In genomic region chr12:131647667-131648066, GRCh38 we compare ENCODE assay signal across 15 cellular contexts.
DNase-seq lines count a peak whose midpoint lies in the region; ATAC-seq, FAIRE-seq and TF ChIP-seq lines count a peak whose summit lies in the region.
"Had no signal": no experiment of that assay in that cellular context is flagged by ENCODE, and none has a peak within 500 bp of the region (broad histone marks: within the 10 kb centered on the region; RNA-seq: fewer than 3 reads in every experiment).

No MANE protein-coding gene starts in this region.

- no peaks in the 10 kb centered on the region for H3K36me3 ChIP-seq in GM12878 (ENCODE audit: control insufficient read depth in 2 of 2, insufficient read depth in 2 of 2, low read length in 1 of 2)

- SMC1A ChIA-PET in GM12878 (lab: Charles Lee; ENCODE audit: uncharacterized antibody, unreplicated experiment), result no interaction called here

- H2AFZ ChIP-seq in GM12878 (ENCODE audit: control insufficient read depth, low read depth, low read length), result no peak overlapping the region

- POLR2A ChIA-PET in GM12878 (lab: Charles Lee), result no interaction called here

- WGBS in GM12878 (ENCODE audit: insufficient coverage, insufficient replicate concordance, low lambda C conversion rate, missing lambda C conversion rate), result 43% methylated on average over 4 of the region's 4 CpGs

- ATAC-seq in GM12878 (no peak), GM18861 (IDR thresholded peaks at IDR 0.05; ENCODE audit: unreplicated experiment) (no peak)

- TF ChIP-seq RAD21 in GM12878 (IDR thresholded peaks at IDR 0.05; ENCODE audit: insufficient read depth, low read depth, low read length), result no peak

- no peak overlapping the region for H3K4me3 ChIP-seq in GM12878

- DNase-seq in HTR-8/SVneo (ENCODE audit: insufficient read length, low spot score) (no peak), GM12878 (ENCODE audit: low read depth, low spot score) (no peak), mesenteric fat pad (ENCODE audit: low spot score) (peak; percentile 0), activated gamma-delta T cell treated with Interleukin-2 at 50 U/mL for 16 hours (no peak), occipital lobe (lab: John Stamatoyannopoulos, UW) (no peak)
- DNase-seq: C1 segment of cervical spinal cord; Calu3; CD4-positive, alpha-beta memory T cell; COR-L47; DND-41; GOT3; H7; HCEC 1CT had no signal

- no peaks in the 10 kb centered on the region for H4K20me1 ChIP-seq in GM12878 (ENCODE audit: control insufficient read depth, insufficient read depth)

- no peak overlapping the region for H3K4me2 ChIP-seq in GM12878 (ENCODE audit: control insufficient read depth, insufficient read depth)

- H3K79me2 ChIP-seq in GM12878 (ENCODE audit: control insufficient read depth, insufficient read depth, low read length), result no peaks in the 10 kb centered on the region

- no peak overlapping the region for H3K9ac ChIP-seq in GM12878 (ENCODE audit: control insufficient read depth, insufficient read depth, low read length)

- intact Hi-C loops in GM12878 (cut with micrococcal nuclease; ENCODE audit: unreplicated experiment), result no loop called here

- CTCF ChIA-PET in GM12878 (lab: Yijun Ruan, JAX), result no interaction called here

- in situ Hi-C loops in GM12878 (cut with MboI), result no loop called here

- H3K4me1 ChIP-seq in GM12878 (ENCODE audit: control insufficient read depth, insufficient read depth, low read length), result no peaks in the 10 kb centered on the region

- no peak for TF ChIP-seq CTCF in GM12878 (IDR thresholded peaks at IDR 0.05 in 2 of 3, conservative IDR thresholded peaks at IDR 0.05 in 1 of 3; ENCODE audit: control insufficient read depth in 2 of 3, extremely low read depth in 1 of 3, insufficient read depth in 1 of 3, low read depth in 3 of 3, low read length in 3 of 3)

- no TSS peak for BruUV-seq in GM12878 (replicated peaks; lab: Mats Ljungman, UMichigan)

- RAD21 ChIA-PET in GM12878 (lab: Charles Lee; ENCODE audit: unreplicated experiment), result no interaction called here

- FAIRE-seq in HTR-8/SVneo (lab: Jason Lieb, UNC), result peak; percentile 82
- FAIRE-seq in GM12878 (lab: Jason Lieb, UNC), result no peak
- FAIRE-seq: G401.6 had no signal

- TF ChIP-seq POLR2A in GM12878 (IDR thresholded peaks at IDR 0.05; ENCODE audit: low read depth, low read length), result no peak

- H3K27me3 ChIP-seq in GM12878 (replicated peaks in 1 of 2; ENCODE audit: control insufficient read depth in 2 of 2, insufficient read depth in 2 of 2, low read length in 1 of 2), result no peaks in the 10 kb centered on the region

- no peaks in the 10 kb centered on the region for H3K9me3 ChIP-seq in GM12878 (replicated peaks; ENCODE audit: control insufficient read depth, insufficient read depth, low read length)

- H3K27ac ChIP-seq in GM12878 (ENCODE audit: control insufficient read depth, insufficient read depth), result no peak overlapping the region

- no peak for TF ChIP-seq EP300 in GM12878 (IDR thresholded peaks at IDR 0.05; ENCODE audit: borderline replicate concordance in 1 of 2, control insufficient read depth in 1 of 2, low read depth in 2 of 2, low read length in 2 of 2)

TF ChIP-seq in GM12878, 131 proteins besides CTCF, POLR2A, EP300 and RAD21:
- TF ChIP-seq ZNF217 (IDR thresholded peaks at IDR 0.05), result no peak
- peak; percentile 73 for TF ChIP-seq BCL3 (IDR thresholded peaks at IDR 0.05; ENCODE audit: borderline replicate concordance, insufficient read depth, low read depth, low read length, poor library complexity, severe bottlenecking)
